13 cellular contexts compared by ENCODE assay signal in genomic region chr1:109875874-109876273, GRCh38.
"Had no signal": no experiment of that assay in that cellular context is flagged by ENCODE, and none has a peak within 500 bp of the region (broad histone marks: within the 10 kb centered on the region; RNA-seq: fewer than 3 reads in every experiment).

No MANE protein-coding gene starts in this region.

- ATAC-seq: heart right ventricle; natural killer cell treated with Interleukin-12 subunit alpha and Interleukin-12 subunit beta and Interleukin-15 and Interleukin-18, amount 100 ng/mL, for 72 hours had no signal

- H3K9me3 Mint-ChIP-seq: activated CD4-positive, alpha-beta memory T cell treated with anti-CD3 and anti-CD28 coated beads, Interleukin-2, amount 10 ng/mL, durations not matched to agents 7 days and 5 days; activated naive CD8-positive, alpha-beta T cell treated with anti-CD3 and anti-CD28 coated beads for 36 hours; natural killer cell treated with Interleukin-12 subunit alpha and Interleukin-12 subunit beta and Interleukin-15 and Interleukin-18, amount 100 ng/mL, for 72 hours had no signal

- H3K4me3 ChIP-seq: cardiac muscle cell, heart right ventricle, ovary, skin epidermis, thyroid gland had no signal

- DNase-seq: activated CD4-positive, alpha-beta memory T cell treated with anti-CD3 and anti-CD28 coated beads, Interleukin-2, amount 10 ng/mL, durations not matched to agents 7 days and 5 days; activated gamma-delta T cell treated with Interleukin-2 at 50 U/mL for 16 hours; activated naive CD8-positive, alpha-beta T cell treated with anti-CD3 and anti-CD28 coated beads for 36 hours; activated T-cell treated with anti-CD3 and anti-CD28 coated beads, Interleukin-2, amount 50 U/mL, for 48 hours; effector CD4-positive, alpha-beta T cell; heart right ventricle; ovary; stimulated activated CD4-positive, alpha-beta T cell treated with anti-CD3 and anti-CD28 coated beads, Interleukin-4, amount 100 ng/mL, for 4 hours; T-helper 2 cell; thyroid gland had no signal

- H3K36me3 ChIP-seq: cardiac muscle cell, heart right ventricle, ovary, thyroid gland had no signal

- H3K27ac ChIP-seq: cardiac muscle cell had no signal

- H3K27me3 ChIP-seq: cardiac muscle cell, heart right ventricle, ovary, thyroid gland had no signal

- H3K36me3 Mint-ChIP-seq: activated naive CD8-positive, alpha-beta T cell treated with anti-CD3 and anti-CD28 coated beads for 36 hours; natural killer cell treated with Interleukin-12 subunit alpha and Interleukin-12 subunit beta and Interleukin-15 and Interleukin-18, amount 100 ng/mL, for 72 hours had no signal

- H3K4me3 Mint-ChIP-seq: activated CD4-positive, alpha-beta memory T cell treated with anti-CD3 and anti-CD28 coated beads, Interleukin-2, amount 10 ng/mL, durations not matched to agents 7 days and 5 days; activated naive CD8-positive, alpha-beta T cell treated with anti-CD3 and anti-CD28 coated beads for 36 hours; natural killer cell treated with Interleukin-12 subunit alpha and Interleukin-12 subunit beta and Interleukin-15 and Interleukin-18, amount 100 ng/mL, for 72 hours had no signal

- H3K27me3 Mint-ChIP-seq: activated naive CD8-positive, alpha-beta T cell treated with anti-CD3 and anti-CD28 coated beads for 36 hours had no signal

- H3K9me3 ChIP-seq: heart right ventricle, ovary, thyroid gland had no signal

- H3K27ac Mint-ChIP-seq: activated CD4-positive, alpha-beta memory T cell treated with anti-CD3 and anti-CD28 coated beads, Interleukin-2, amount 10 ng/mL, durations not matched to agents 7 days and 5 days; activated naive CD8-positive, alpha-beta T cell treated with anti-CD3 and anti-CD28 coated beads for 36 hours; natural killer cell treated with Interleukin-12 subunit alpha and Interleukin-12 subunit beta and Interleukin-15 and Interleukin-18, amount 100 ng/mL, for 72 hours had no signal
